ENCODE assay signal across 2 cellular contexts in the genomic region with DNA sequence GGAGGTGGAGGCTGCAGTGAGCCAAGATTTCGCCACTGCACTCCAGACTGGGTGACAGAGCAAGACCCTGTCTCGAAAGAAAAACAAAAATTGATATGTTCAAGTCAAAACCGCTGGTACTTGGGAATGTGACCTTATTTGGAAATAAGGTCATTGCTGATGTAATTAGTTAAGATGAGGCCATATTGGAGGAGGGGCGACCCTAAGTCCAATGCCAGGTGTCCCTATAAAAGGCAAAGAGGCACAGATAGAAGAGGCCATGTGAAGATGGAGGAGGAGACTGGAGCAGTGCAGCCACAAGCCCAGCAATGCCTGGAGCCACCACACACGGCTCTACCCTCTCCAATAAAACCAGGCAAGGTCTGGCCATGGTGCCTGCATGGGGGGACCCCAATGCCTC.
TF ChIP-seq lines count a peak whose summit lies in the region.

No MANE protein-coding gene starts in this region.

TF ChIP-seq in GM23338, 12 proteins besides CTCF, POLR2A, EP300 and RAD21:
- TF ChIP-seq NANOG (IDR thresholded peaks at IDR 0.05; ENCODE audit: borderline replicate concordance) (no peak), ZNF331 (CRISPR knock-in tag; IDR thresholded peaks at IDR 0.05; ENCODE audit: low read depth) (no peak), ZNF114 (CRISPR knock-in tag; IDR thresholded peaks at IDR 0.05) (no peak), ZNF462 (CRISPR knock-in tag; IDR thresholded peaks at IDR 0.05) (no peak)
- TF ChIP-seq, protein P1, sequence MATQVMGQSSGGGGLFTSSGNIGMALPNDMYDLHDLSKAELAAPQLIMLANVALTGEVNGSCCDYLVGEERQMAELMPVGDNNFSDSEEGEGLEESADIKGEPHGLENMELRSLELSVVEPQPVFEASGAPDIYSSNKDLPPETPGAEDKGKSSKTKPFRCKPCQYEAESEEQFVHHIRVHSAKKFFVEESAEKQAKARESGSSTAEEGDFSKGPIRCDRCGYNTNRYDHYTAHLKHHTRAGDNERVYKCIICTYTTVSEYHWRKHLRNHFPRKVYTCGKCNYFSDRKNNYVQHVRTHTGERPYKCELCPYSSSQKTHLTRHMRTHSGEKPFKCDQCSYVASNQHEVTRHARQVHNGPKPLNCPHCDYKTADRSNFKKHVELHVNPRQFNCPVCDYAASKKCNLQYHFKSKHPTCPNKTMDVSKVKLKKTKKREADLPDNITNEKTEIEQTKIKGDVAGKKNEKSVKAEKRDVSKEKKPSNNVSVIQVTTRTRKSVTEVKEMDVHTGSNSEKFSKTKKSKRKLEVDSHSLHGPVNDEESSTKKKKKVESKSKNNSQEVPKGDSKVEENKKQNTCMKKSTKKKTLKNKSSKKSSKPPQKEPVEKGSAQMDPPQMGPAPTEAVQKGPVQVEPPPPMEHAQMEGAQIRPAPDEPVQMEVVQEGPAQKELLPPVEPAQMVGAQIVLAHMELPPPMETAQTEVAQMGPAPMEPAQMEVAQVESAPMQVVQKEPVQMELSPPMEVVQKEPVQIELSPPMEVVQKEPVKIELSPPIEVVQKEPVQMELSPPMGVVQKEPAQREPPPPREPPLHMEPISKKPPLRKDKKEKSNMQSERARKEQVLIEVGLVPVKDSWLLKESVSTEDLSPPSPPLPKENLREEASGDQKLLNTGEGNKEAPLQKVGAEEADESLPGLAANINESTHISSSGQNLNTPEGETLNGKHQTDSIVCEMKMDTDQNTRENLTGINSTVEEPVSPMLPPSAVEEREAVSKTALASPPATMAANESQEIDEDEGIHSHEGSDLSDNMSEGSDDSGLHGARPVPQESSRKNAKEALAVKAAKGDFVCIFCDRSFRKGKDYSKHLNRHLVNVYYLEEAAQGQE (IDR thresholded peaks at IDR 0.05; ENCODE audit: unreplicated experiment) = no peak

TF ChIP-seq in K562, 482 proteins besides CTCF, POLR2A, EP300 and RAD21:
- no peak for TF ChIP-seq PRPF4 (IDR thresholded peaks at IDR 0.05; ENCODE audit: insufficient read depth, low read depth, low read length, poor library complexity, severe bottlenecking)
- TF ChIP-seq KLF16 (IDR thresholded peaks at IDR 0.05) = no peak
- TF ChIP-seq TBL1XR1 (IDR thresholded peaks at IDR 0.05; ENCODE audit: low read length in 2 of 2) = no peak
- TF ChIP-seq, protein P2, sequence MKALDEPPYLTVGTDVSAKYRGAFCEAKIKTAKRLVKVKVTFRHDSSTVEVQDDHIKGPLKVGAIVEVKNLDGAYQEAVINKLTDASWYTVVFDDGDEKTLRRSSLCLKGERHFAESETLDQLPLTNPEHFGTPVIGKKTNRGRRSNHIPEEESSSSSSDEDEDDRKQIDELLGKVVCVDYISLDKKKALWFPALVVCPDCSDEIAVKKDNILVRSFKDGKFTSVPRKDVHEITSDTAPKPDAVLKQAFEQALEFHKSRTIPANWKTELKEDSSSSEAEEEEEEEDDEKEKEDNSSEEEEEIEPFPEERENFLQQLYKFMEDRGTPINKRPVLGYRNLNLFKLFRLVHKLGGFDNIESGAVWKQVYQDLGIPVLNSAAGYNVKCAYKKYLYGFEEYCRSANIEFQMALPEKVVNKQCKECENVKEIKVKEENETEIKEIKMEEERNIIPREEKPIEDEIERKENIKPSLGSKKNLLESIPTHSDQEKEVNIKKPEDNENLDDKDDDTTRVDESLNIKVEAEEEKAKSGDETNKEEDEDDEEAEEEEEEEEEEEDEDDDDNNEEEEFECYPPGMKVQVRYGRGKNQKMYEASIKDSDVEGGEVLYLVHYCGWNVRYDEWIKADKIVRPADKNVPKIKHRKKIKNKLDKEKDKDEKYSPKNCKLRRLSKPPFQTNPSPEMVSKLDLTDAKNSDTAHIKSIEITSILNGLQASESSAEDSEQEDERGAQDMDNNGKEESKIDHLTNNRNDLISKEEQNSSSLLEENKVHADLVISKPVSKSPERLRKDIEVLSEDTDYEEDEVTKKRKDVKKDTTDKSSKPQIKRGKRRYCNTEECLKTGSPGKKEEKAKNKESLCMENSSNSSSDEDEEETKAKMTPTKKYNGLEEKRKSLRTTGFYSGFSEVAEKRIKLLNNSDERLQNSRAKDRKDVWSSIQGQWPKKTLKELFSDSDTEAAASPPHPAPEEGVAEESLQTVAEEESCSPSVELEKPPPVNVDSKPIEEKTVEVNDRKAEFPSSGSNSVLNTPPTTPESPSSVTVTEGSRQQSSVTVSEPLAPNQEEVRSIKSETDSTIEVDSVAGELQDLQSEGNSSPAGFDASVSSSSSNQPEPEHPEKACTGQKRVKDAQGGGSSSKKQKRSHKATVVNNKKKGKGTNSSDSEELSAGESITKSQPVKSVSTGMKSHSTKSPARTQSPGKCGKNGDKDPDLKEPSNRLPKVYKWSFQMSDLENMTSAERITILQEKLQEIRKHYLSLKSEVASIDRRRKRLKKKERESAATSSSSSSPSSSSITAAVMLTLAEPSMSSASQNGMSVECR (CRISPR knock-in tag; IDR thresholded peaks at IDR 0.05) = no peak
- TF ChIP-seq MTF1 (CRISPR knock-in tag; IDR thresholded peaks at IDR 0.05; ENCODE audit: borderline replicate concordance) = no peak
TF ChIP-seq in K562: peak in this region for 0.
